ENCODE assay signal across 30 cellular contexts in genomic region chr5:142046191-142046590, GRCh38. TPM values are rescaled to one million over a fixed set of nuclear protein-coding genes. Genes with fewer than 3 reads are reported as not detected.
DNase-seq lines count a peak whose midpoint lies in the region; ATAC-seq, FAIRE-seq and TF ChIP-seq lines count a peak whose summit lies in the region.
"Had no signal": no experiment of that assay in that cellular context is flagged by ENCODE, and none has a peak within 500 bp of the region (broad histone marks: within the 10 kb centered on the region; RNA-seq: fewer than 3 reads in every experiment).

No MANE protein-coding gene starts in this region.

- H3K27ac ChIP-seq in H1 (ENCODE audit: low read depth, low read length), result no peak overlapping the region
- H3K27ac ChIP-seq: BLaER1, colonic mucosa, neutrophil, SJSA1, upper lobe of left lung, VCaP had no signal

- no peak overlapping the region for H3K18ac ChIP-seq in H1 (ENCODE audit: extremely low read depth, low read length)

- TF ChIP-seq POLR2A in H1 (IDR thresholded peaks at IDR 0.05; ENCODE audit: control extremely low read depth in 1 of 2, low read depth in 2 of 2, low read length in 2 of 2) (no peak), lower leg skin (IDR thresholded peaks at IDR 0.05) (no peak)

- TF ChIP-seq EP300 in H1 (IDR thresholded peaks at IDR 0.05; ENCODE audit: borderline replicate concordance in 1 of 2, low read depth in 2 of 2, low read length in 2 of 2), result no peak

- peak overlapping the region; percentile 76 for H2AFZ ChIP-seq in H1 (ENCODE audit: low read length)

- TF ChIP-seq RAD21 in H1 (IDR thresholded peaks at IDR 0.05 in 1 of 2, conservative IDR thresholded peaks at IDR 0.05 in 1 of 2; ENCODE audit: low read depth in 2 of 2, low read length in 2 of 2), result no peak

- no peak overlapping the region for H3K56ac ChIP-seq in H1 (replicated peaks; ENCODE audit: insufficient read length, low read depth, low read length)

- peaks cover 0 to 2% (median 0%) of the 10 kb centered on the region in 7 donors for H3K9me3 Mint-ChIP-seq in CD14-positive monocyte
- H3K9me3 Mint-ChIP-seq: activated naive CD4-positive, alpha-beta T cell treated with anti-CD3 and anti-CD28 coated beads, Interleukin-2, amount 10 ng/mL, durations not matched to agents 7 days and 5 days; activated T-cell treated with anti-CD3 and anti-CD28 coated beads, Interleukin-2, amount 50 U/mL, for 72 hours; memory B cell; T-cell had no signal

- no peak for FAIRE-seq in H1 (lab: Jason Lieb, UNC)
- FAIRE-seq: bronchial epithelial cell, kidney had no signal

- H3K4me3 Mint-ChIP-seq in CD14-positive monocyte, result peak overlapping the region in 1 of 2 donors; percentile 42
- H3K4me3 Mint-ChIP-seq: activated CD8-positive, alpha-beta memory T cell treated with anti-CD3 and anti-CD28 coated beads, Interleukin-2, amount 10 ng/mL, durations not matched to agents 7 days and 5 days; activated naive CD4-positive, alpha-beta T cell treated with anti-CD3 and anti-CD28 coated beads, Interleukin-2, amount 10 ng/mL, durations not matched to agents 7 days and 5 days; activated T-cell treated with anti-CD3 and anti-CD28 coated beads, Interleukin-2, amount 50 U/mL, for 72 hours; memory B cell; T-cell had no signal

- no peak overlapping the region for H2BK5ac ChIP-seq in H1 (ENCODE audit: low read depth, low read length)

- no peak overlapping the region for H4K8ac ChIP-seq in H1 (ENCODE audit: extremely low read depth, insufficient read depth, low read length)

- TF ChIP-seq CTCF in CD14-positive monocyte (IDR thresholded peaks at IDR 0.05), result no peak
- no peak for TF ChIP-seq CTCF in H1 (IDR thresholded peaks at IDR 0.05; ENCODE audit: control extremely low read depth in 1 of 3, insufficient read depth in 1 of 3, low read depth in 1 of 3, low read length in 3 of 3)
- no peak for TF ChIP-seq CTCF in lower leg skin (IDR thresholded peaks at IDR 0.05)

- H2AK5ac ChIP-seq in H1 (ENCODE audit: low read depth, low read length), result no peak overlapping the region

- no peak overlapping the region for H2BK20ac ChIP-seq in H1 (ENCODE audit: low read length)

- H3K9me3 ChIP-seq in H1 (ENCODE audit: insufficient read depth in 2 of 2, low read depth in 1 of 2, low read length in 1 of 2), result no peaks in the 10 kb centered on the region
- H3K9me3 ChIP-seq: colonic mucosa, neutrophil, SJSA1, upper lobe of left lung had no signal

- H3K4me3 ChIP-seq in H1 (ENCODE audit: extremely low read depth in 1 of 4, insufficient read depth in 2 of 4, low read depth in 3 of 4, low read length in 4 of 4) (no peak overlapping the region), lower leg skin (ENCODE audit: low read depth, poor library complexity, severe bottlenecking) (no peak overlapping the region)
- H3K4me3 ChIP-seq: BLaER1, colonic mucosa, SJSA1, skin epidermis, upper lobe of left lung had no signal

- H4K91ac ChIP-seq in H1 (replicated peaks; ENCODE audit: insufficient read length, low read length), result peak overlapping the region; percentile 42

- no peaks in the 10 kb centered on the region for H4K20me1 ChIP-seq in H1 (replicated peaks in 1 of 2; ENCODE audit: control insufficient read depth in 1 of 2, insufficient read depth in 2 of 2, low read length in 2 of 2)
- H4K20me1 ChIP-seq: BLaER1 had no signal

- no peaks in the 10 kb centered on the region for H3K23me2 ChIP-seq in H1 (ENCODE audit: low read depth, low read length)

- peaks cover 0 to 3% (median 2%) of the 10 kb centered on the region in 3 donors for H3K27me3 Mint-ChIP-seq in CD14-positive monocyte (ENCODE audit: low read depth in 3 of 3)
- H3K27me3 Mint-ChIP-seq: activated CD8-positive, alpha-beta memory T cell treated with anti-CD3 and anti-CD28 coated beads, Interleukin-2, amount 10 ng/mL, durations not matched to agents 7 days and 5 days; progenitor cell of endocrine pancreas; T-cell had no signal

- H3K14ac ChIP-seq in H1 (ENCODE audit: insufficient read length), result no peak overlapping the region

- H3K27ac Mint-ChIP-seq in CD14-positive monocyte, result peak overlapping the region; percentile 21 to 87 (median 60)
- H3K27ac Mint-ChIP-seq: activated CD8-positive, alpha-beta memory T cell treated with anti-CD3 and anti-CD28 coated beads, Interleukin-2, amount 10 ng/mL, durations not matched to agents 7 days and 5 days; activated naive CD4-positive, alpha-beta T cell treated with anti-CD3 and anti-CD28 coated beads, Interleukin-2, amount 10 ng/mL, durations not matched to agents 7 days and 5 days; activated T-cell treated with anti-CD3 and anti-CD28 coated beads, Interleukin-2, amount 50 U/mL, for 72 hours; memory B cell; progenitor cell of endocrine pancreas; T-cell had no signal

- H2BK120ac ChIP-seq in H1 (replicated peaks; ENCODE audit: low read depth, low read length), result no peak overlapping the region

- H3K79me1 ChIP-seq in H1 (ENCODE audit: low read depth, low read length), result no peaks in the 10 kb centered on the region

- no peak overlapping the region for H2BK15ac ChIP-seq in H1 (ENCODE audit: low read length)

- H3K9ac ChIP-seq in H1 (replicated peaks in 1 of 4; ENCODE audit: extremely low read depth in 1 of 4, low read depth in 3 of 4, low read length in 3 of 4), result no peak overlapping the region
- H3K9ac ChIP-seq: BLaER1 had no signal

- no peak for ATAC-seq in HG02840 (IDR thresholded peaks at IDR 0.05; ENCODE audit: low FRiP score, unreplicated experiment)
- ATAC-seq: activated CD8-positive, alpha-beta memory T cell treated with anti-CD3 and anti-CD28 coated beads, Interleukin-2, amount 10 ng/mL, durations not matched to agents 7 days and 5 days; activated T-cell treated with anti-CD3 and anti-CD28 coated beads, Interleukin-2, amount 50 U/mL, for 72 hours; T-cell had no signal

- H2BK12ac ChIP-seq in H1 (ENCODE audit: low read depth, low read length), result no peak overlapping the region

- H3K4ac ChIP-seq in H1 (replicated peaks; ENCODE audit: insufficient read length, low read depth, low read length), result no peak overlapping the region

- peaks cover 0 to 5% (median under 1%) of the 10 kb centered on the region in 4 experiments; a peak in 2 of 7 replicates for H3K4me1 ChIP-seq in H1 (replicated peaks in 1 of 4; ENCODE audit: control insufficient read depth in 3 of 4, insufficient read depth in 4 of 4, low read length in 3 of 4)
- H3K4me1 ChIP-seq: BLaER1, colonic mucosa, SJSA1, upper lobe of left lung had no signal

- H3K4me2 ChIP-seq in H1 (ENCODE audit: insufficient read depth in 1 of 2, low read depth in 2 of 2, low read length in 2 of 2), result no peak overlapping the region
- H3K4me2 ChIP-seq: BLaER1 had no signal

- no peaks in the 10 kb centered on the region for H3K36me3 ChIP-seq in H1 (ENCODE audit: control insufficient read depth in 2 of 4, insufficient read depth in 4 of 4, low read length in 3 of 4)
- H3K36me3 ChIP-seq: BLaER1, colonic mucosa, neutrophil, SJSA1, upper lobe of left lung had no signal

- 95% methylated on average over 7 of the region's 7 CpGs; no CpG with 5 or more reads in 1 of the 2 experiments for WGBS in H1 (ENCODE audit: extremely low coverage in 1 of 2, insufficient coverage in 1 of 2, insufficient read length in 1 of 2, insufficient replicate concordance in 2 of 2, low coverage in 1 of 2, low lambda C conversion rate in 2 of 2, missing lambda C conversion rate in 1 of 2), 2 experiments
- 83 to 85% methylated on average over 7 of the region's 7 CpGs for WGBS in lower leg skin, 2 donors

- intact Hi-C loops in CD14-positive monocyte (cut with micrococcal nuclease), result no loop called here
- intact Hi-C loops in lower leg skin (cut with DNase I; ENCODE audit: low total_unique reads), result no loop called here

- H3K79me2 ChIP-seq in H1 (ENCODE audit: control insufficient read depth in 1 of 2, insufficient read depth in 2 of 2, low read length in 2 of 2), result no peaks in the 10 kb centered on the region

- POLR2A ChIA-PET in H1 (lab: Charles Lee; ENCODE audit: partially characterized antibody), result no interaction called here

- H3K36me3 Mint-ChIP-seq in CD14-positive monocyte, result no peaks in the 10 kb centered on the region
- H3K36me3 Mint-ChIP-seq: activated CD8-positive, alpha-beta memory T cell treated with anti-CD3 and anti-CD28 coated beads, Interleukin-2, amount 10 ng/mL, durations not matched to agents 7 days and 5 days; activated naive CD4-positive, alpha-beta T cell treated with anti-CD3 and anti-CD28 coated beads, Interleukin-2, amount 10 ng/mL, durations not matched to agents 7 days and 5 days; memory B cell; T-cell had no signal

- H3K4me1 Mint-ChIP-seq in CD14-positive monocyte, result peaks cover 6% of the 10 kb centered on the region
- H3K4me1 Mint-ChIP-seq: activated CD8-positive, alpha-beta memory T cell treated with anti-CD3 and anti-CD28 coated beads, Interleukin-2, amount 10 ng/mL, durations not matched to agents 7 days and 5 days; activated naive CD4-positive, alpha-beta T cell treated with anti-CD3 and anti-CD28 coated beads, Interleukin-2, amount 10 ng/mL, durations not matched to agents 7 days and 5 days; memory B cell; T-cell had no signal

- DNase-seq in CD14-positive monocyte (ENCODE audit: low spot score) (peak; percentile 51), NOMO-1 treated with DMSO at 0.1 percent for 48 hours (lab: John Stamatoyannopoulos, UW; ENCODE audit: unreplicated experiment) (peak; percentile 66), H1 (ENCODE audit: low read depth in 1 of 2, low spot score in 2 of 2) (no peak), lower leg skin (ENCODE audit: low spot score in 2 of 2) (peak; percentile 32 to 77), NCI-H2029 treated with DMSO at 0.1 percent for 48 hours (lab: John Stamatoyannopoulos, UW) (no peak), DMS153 (lab: John Stamatoyannopoulos, UW) (no peak), AG20443 (ENCODE audit: low spot score) (no peak)
- DNase-seq: activated CD4-positive, alpha-beta T cell treated with anti-CD3 and anti-CD28 coated beads, Interleukin-2, amount 50 U/mL, for 1 hour; activated CD8-positive, alpha-beta memory T cell treated with anti-CD3 and anti-CD28 coated beads, Interleukin-2, amount 10 ng/mL, durations not matched to agents 7 days and 5 days; activated naive CD4-positive, alpha-beta T cell treated with anti-CD3 and anti-CD28 coated beads, Interleukin-2, amount 10 ng/mL, durations not matched to agents 7 days and 5 days; activated T-cell treated with anti-CD3 and anti-CD28 coated beads, Interleukin-2, amount 50 U/mL, for 72 hours; amygdala; colonic mucosa; DND-41; kidney; NCI-H1105 treated with DMSO at 0.1 percent for 48 hours; NCI-H2081; NCI-H446; NCI-H82; T-cell had no signal

- no peaks in the 10 kb centered on the region for H3K27me3 ChIP-seq in H1 (replicated peaks in 1 of 4; ENCODE audit: control insufficient read depth in 3 of 4, extremely low read depth in 1 of 4, insufficient read depth in 3 of 4, low read length in 3 of 4)
- H3K27me3 ChIP-seq: BLaER1, colonic mucosa, neutrophil, upper lobe of left lung had no signal

- H3K23ac ChIP-seq in H1 (ENCODE audit: insufficient read length), result no peak overlapping the region

- H4K5ac ChIP-seq in H1 (ENCODE audit: insufficient read length, low read depth, low read length), result no peak overlapping the region

- CTCF ChIA-PET in H1 (lab: Charles Lee; ENCODE audit: partially characterized antibody), result interaction anchor here (0.7 to 2.1 kb wide), 6 partner anchors 11 to 223 kb away, joined by 3 to 11 read pairs (median 4); partner anchors contain the start of gene GNPDA1

RNA-seq across cellular contexts. Expression of gene GNPDA1, which starts 33.4 kb away (rescaled TPM):
- 10 to 100 TPM; 24.3 to 47.6 TPM for polyA plus RNA-seq in CD14-positive monocyte
- 93.6 and 94.3 TPM in 2 replicates for total RNA-seq in H1 (2021; fragmentation: NEBNext Ultra II Directional; extraction: Animal tissue kit (Norgen Biotek cat#: 25700))
- polyA plus RNA-seq in H1 (2011; rRNA removed), result 33.0 and 40.5 TPM in 2 replicates
- 36.4 TPM for polyA plus RNA-seq in H1 (2011; cell fraction: cytosol; rRNA removed)
- 36.0 TPM for polyA plus RNA-seq in H1 (2011; cell fraction: nucleus; rRNA removed)
- polyA plus RNA-seq in H1 (2012, experiment 1 of 2), result 80.2 to 92.6 TPM (median 81.5 TPM) in 4 replicates
- polyA plus RNA-seq in H1 (2012, experiment 2 of 2), result 83.8 TPM
- polyA plus RNA-seq in H1 (2013, experiment 1 of 2), result 57.1 TPM
- 61.9 TPM for polyA plus RNA-seq in H1 (2013, experiment 2 of 2)
- polyA minus RNA-seq in H1 (2011; rRNA and poly(A)+ RNA removed), result 34.9 and 53.7 TPM in 2 replicates
- 31.9 TPM for polyA minus RNA-seq in H1 (2011; cell fraction: cytosol; rRNA and poly(A)+ RNA removed)
- polyA minus RNA-seq in H1 (2011; cell fraction: nucleus; rRNA and poly(A)+ RNA removed), result 24.4 TPM
- total RNA-seq in lower leg skin, result 10 to 100 TPM; 16.9 to 40.7 (median 30.6) TPM

Comparison
In these comparisons a context has a peak if more than half of its experiments do, and no peak if none do; other contexts are left out.
1. DNase-seq: peak in CD14-positive monocyte (single experiment), NOMO-1 treated with DMSO at 0.1 percent for 48 hours (single experiment) and lower leg skin (2 of 2); none in H1 (0 of 2), NCI-H2029 treated with DMSO at 0.1 percent for 48 hours (single experiment), DMS153 (single experiment) and AG20443 (single experiment).